ENCODE assay signal across 27 cellular contexts in genomic region chr11:95915051-95915450, GRCh38.
"Had no signal": no experiment of that assay in that cellular context is flagged by ENCODE, and none has a peak within 500 bp of the region (broad histone marks: within the 10 kb centered on the region; RNA-seq: fewer than 3 reads in every experiment).

No MANE protein-coding gene starts in this region.

- H3K4me3 Mint-ChIP-seq: activated CD4-positive, alpha-beta T cell treated with anti-CD3 and anti-CD28 coated beads, Interleukin-2, amount 10 ng/mL, durations not matched to agents 7 days and 5 days; activated CD8-positive, alpha-beta memory T cell treated with anti-CD3 and anti-CD28 coated beads, Interleukin-2, amount 10 ng/mL, durations not matched to agents 7 days and 5 days; activated CD8-positive, alpha-beta T cell treated with anti-CD3 and anti-CD28 coated beads for 36 hours; activated naive CD8-positive, alpha-beta T cell treated with anti-CD3 and anti-CD28 coated beads, Interleukin-2, amount 50 U/mL, for 24 hours; activated T-helper 1 cell treated with anti-CD3 and anti-CD28 coated beads, Interleukin-12 subunit alpha, Interleukin-12 subunit beta, Interleukin-2, Interleukin-4 antibody, amounts not matched to agents 30 ng/mL and 10 ng/mL and 1 ng/mL, durations not matched to agents 14 hours and 24 hours and 36 hours; memory B cell; naive thymus-derived CD4-positive, alpha-beta T cell; neural crest cell; stimulated activated naive B cell treated with anti-CD40 and anti-IgM and Interleukin-4, amounts not matched to agents 10 μg/mL and 1 μg/mL and 100 μg/mL, for 72 hours; T-cell; T-helper 2 cell treated with Interferon-gamma antibody and Interleukin-4, amounts not matched to agents 5 μg/mL and 100 μg/mL, for 36 hours had no signal

- H3K4me3 ChIP-seq: smooth muscle cell, testis, upper lobe of right lung had no signal

- H3K4me2 ChIP-seq: smooth muscle cell had no signal

- H3K27ac ChIP-seq: epithelial cell of prostate, upper lobe of right lung, WERI-Rb-1 had no signal

- H3K9me3 Mint-ChIP-seq: activated CD4-positive, alpha-beta T cell treated with anti-CD3 and anti-CD28 coated beads, Interleukin-2, amount 10 ng/mL, durations not matched to agents 7 days and 5 days; activated CD8-positive, alpha-beta T cell treated with anti-CD3 and anti-CD28 coated beads for 36 hours; activated naive CD8-positive, alpha-beta T cell treated with anti-CD3 and anti-CD28 coated beads, Interleukin-2, amount 50 U/mL, for 24 hours; activated T-helper 1 cell treated with anti-CD3 and anti-CD28 coated beads, Interleukin-12 subunit alpha, Interleukin-12 subunit beta, Interleukin-2, Interleukin-4 antibody, amounts not matched to agents 30 ng/mL and 10 ng/mL and 1 ng/mL, durations not matched to agents 14 hours and 24 hours and 36 hours; naive thymus-derived CD4-positive, alpha-beta T cell; neural crest cell; stimulated activated naive B cell treated with anti-CD40 and anti-IgM and Interleukin-4, amounts not matched to agents 10 μg/mL and 1 μg/mL and 100 μg/mL, for 72 hours; T-cell; T-helper 2 cell treated with Interferon-gamma antibody and Interleukin-4, amounts not matched to agents 5 μg/mL and 100 μg/mL, for 36 hours had no signal

- H3K9me3 ChIP-seq: testis, upper lobe of right lung had no signal

- H3K27me3 ChIP-seq: testis, upper lobe of right lung had no signal

- H3K27ac Mint-ChIP-seq: activated CD4-positive, alpha-beta T cell treated with anti-CD3 and anti-CD28 coated beads, Interleukin-2, amount 10 ng/mL, durations not matched to agents 7 days and 5 days; activated CD8-positive, alpha-beta memory T cell treated with anti-CD3 and anti-CD28 coated beads, Interleukin-2, amount 10 ng/mL, durations not matched to agents 7 days and 5 days; activated CD8-positive, alpha-beta T cell treated with anti-CD3 and anti-CD28 coated beads for 36 hours; activated naive CD8-positive, alpha-beta T cell treated with anti-CD3 and anti-CD28 coated beads, Interleukin-2, amount 50 U/mL, for 24 hours; activated T-helper 1 cell treated with anti-CD3 and anti-CD28 coated beads, Interleukin-12 subunit alpha, Interleukin-12 subunit beta, Interleukin-2, Interleukin-4 antibody, amounts not matched to agents 30 ng/mL and 10 ng/mL and 1 ng/mL, durations not matched to agents 14 hours and 24 hours and 36 hours; naive thymus-derived CD4-positive, alpha-beta T cell; stimulated activated naive B cell treated with anti-CD40 and anti-IgM and Interleukin-4, amounts not matched to agents 10 μg/mL and 1 μg/mL and 100 μg/mL, for 72 hours; T-cell; T-helper 2 cell treated with Interferon-gamma antibody and Interleukin-4, amounts not matched to agents 5 μg/mL and 100 μg/mL, for 36 hours had no signal

- H3K27me3 Mint-ChIP-seq: activated CD4-positive, alpha-beta T cell treated with anti-CD3 and anti-CD28 coated beads, Interleukin-2, amount 10 ng/mL, durations not matched to agents 7 days and 5 days; activated CD8-positive, alpha-beta memory T cell treated with anti-CD3 and anti-CD28 coated beads, Interleukin-2, amount 10 ng/mL, durations not matched to agents 7 days and 5 days; activated CD8-positive, alpha-beta T cell treated with anti-CD3 and anti-CD28 coated beads for 36 hours; activated naive CD8-positive, alpha-beta T cell treated with anti-CD3 and anti-CD28 coated beads, Interleukin-2, amount 50 U/mL, for 24 hours; memory B cell; naive thymus-derived CD4-positive, alpha-beta T cell; stimulated activated naive B cell treated with anti-CD40 and anti-IgM and Interleukin-4, amounts not matched to agents 10 μg/mL and 1 μg/mL and 100 μg/mL, for 72 hours; T-cell had no signal

- H3K36me3 ChIP-seq: upper lobe of right lung, WERI-Rb-1 had no signal

- ATAC-seq: activated CD8-positive, alpha-beta memory T cell treated with anti-CD3 and anti-CD28 coated beads, Interleukin-2, amount 10 ng/mL, durations not matched to agents 7 days and 5 days; activated CD8-positive, alpha-beta T cell treated with anti-CD3 and anti-CD28 coated beads for 36 hours; activated naive CD8-positive, alpha-beta T cell treated with anti-CD3 and anti-CD28 coated beads, Interleukin-2, amount 50 U/mL, for 24 hours; naive thymus-derived CD4-positive, alpha-beta T cell; sciatic nerve; SK-N-SH treated with all-trans-retinoic acid at 6 μM for 48 hours; stimulated activated naive B cell treated with anti-CD40 and anti-IgM and Interleukin-4, amounts not matched to agents 10 μg/mL and 1 μg/mL and 100 μg/mL, for 72 hours; T-cell; upper lobe of right lung had no signal

- H3K4me1 ChIP-seq: upper lobe of right lung had no signal

- DNase-seq: activated CD4-positive, alpha-beta T cell treated with anti-CD3 and anti-CD28 coated beads, Interleukin-2, amount 10 ng/mL, durations not matched to agents 7 days and 5 days; activated CD4-positive, CD25-positive, alpha-beta regulatory T cell treated with anti-CD3 and anti-CD28 coated beads, Interleukin-2, amount 50 U/mL, for 72 hours; activated CD8-positive, alpha-beta memory T cell treated with anti-CD3 and anti-CD28 coated beads, Interleukin-2, amount 10 ng/mL, durations not matched to agents 7 days and 5 days; activated CD8-positive, alpha-beta T cell treated with anti-CD3 and anti-CD28 coated beads for 36 hours; activated gamma-delta T cell; activated naive CD4-positive, alpha-beta T cell treated with anti-CD3 and anti-CD28 coated beads, Interleukin-2, amount 50 U/mL, for 16 hours; activated naive CD8-positive, alpha-beta T cell treated with anti-CD3 and anti-CD28 coated beads, Interleukin-2, amount 50 U/mL, for 24 hours; anterior cingulate cortex; cortex of kidney; foreskin fibroblast; hypothalamus; naive thymus-derived CD4-positive, alpha-beta T cell; occipital lobe; stimulated activated CD4-positive, alpha-beta T cell treated with anti-CD3 and anti-CD28 coated beads, Interleukin-15, amount 100 ng/mL, for 24 hours; stimulated activated naive B cell treated with anti-CD40 and anti-IgM and Interleukin-4, amounts not matched to agents 10 μg/mL and 1 μg/mL and 100 μg/mL, for 72 hours; T-cell; testis; upper lobe of right lung; WERI-Rb-1 had no signal
